ENCODE assay signal across 1 cellular context in the genomic region with DNA sequence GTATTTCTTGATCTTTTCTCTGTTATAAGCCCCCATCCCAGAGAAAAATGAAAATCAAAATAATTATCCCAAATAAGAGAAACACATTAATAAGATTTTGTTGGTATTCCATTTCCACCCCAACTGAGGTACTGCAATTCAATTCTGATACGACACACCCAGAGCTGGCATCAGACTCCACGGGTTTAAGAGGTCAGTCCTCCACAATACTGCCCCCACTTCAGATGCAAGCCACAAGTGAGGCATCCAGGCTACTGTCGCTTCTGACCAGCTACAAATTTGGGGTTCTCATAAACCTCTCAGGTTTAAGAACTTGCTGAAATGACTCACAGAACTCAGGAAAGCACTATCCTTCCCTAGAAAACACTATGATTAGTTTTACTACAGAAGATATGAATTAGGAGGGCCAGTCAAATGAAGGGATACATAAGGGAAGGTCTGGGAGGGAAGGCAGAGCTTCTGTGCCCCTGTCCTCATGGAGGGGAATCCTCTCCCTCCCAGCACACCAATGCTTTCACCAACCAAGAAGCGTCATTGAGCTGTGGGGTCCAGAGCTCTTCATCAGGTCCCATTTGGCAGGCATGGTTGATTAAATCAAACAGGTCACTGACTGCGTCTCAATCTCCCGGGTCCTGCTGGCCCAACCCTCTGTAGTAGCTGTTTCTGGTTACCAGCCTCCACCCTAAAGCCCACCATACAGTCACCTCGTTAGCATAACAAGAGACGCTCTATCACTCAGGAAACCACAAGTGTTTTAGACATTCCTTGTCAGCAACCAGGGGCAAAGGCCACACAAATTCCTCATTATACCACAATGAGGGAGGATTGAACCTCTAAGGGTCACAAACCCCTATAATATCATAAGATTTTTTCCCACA.
TF ChIP-seq lines count a peak whose summit lies in the region.

No MANE protein-coding gene starts in this region.

TF ChIP-seq in H1, 55 proteins besides CTCF, POLR2A, EP300 and RAD21:
- TF ChIP-seq NANOG (IDR thresholded peaks at IDR 0.05; ENCODE audit: insufficient read depth, low read depth, low read length, poor library complexity, severe bottlenecking) (peak; percentile 67), POLR2AphosphoS5 (IDR thresholded peaks at IDR 0.05; ENCODE audit: low read depth, low read length) (peak; percentile 59; the same call in 1 of the 2 replicates), TEAD4 (IDR thresholded peaks at IDR 0.05; ENCODE audit: low read depth, low read length) (peak; percentile 63), TCF12 (IDR thresholded peaks at IDR 0.05; ENCODE audit: low read depth, low read length) (no peak), SP1 (IDR thresholded peaks at IDR 0.05; ENCODE audit: low read depth, low read length) (0 out of 2 replicates have a peak, but pooled peaks have one; percentile 9)
TF ChIP-seq in H1: peak in this region for 4.
